20 cellular contexts compared by ENCODE assay signal in the genomic region with DNA sequence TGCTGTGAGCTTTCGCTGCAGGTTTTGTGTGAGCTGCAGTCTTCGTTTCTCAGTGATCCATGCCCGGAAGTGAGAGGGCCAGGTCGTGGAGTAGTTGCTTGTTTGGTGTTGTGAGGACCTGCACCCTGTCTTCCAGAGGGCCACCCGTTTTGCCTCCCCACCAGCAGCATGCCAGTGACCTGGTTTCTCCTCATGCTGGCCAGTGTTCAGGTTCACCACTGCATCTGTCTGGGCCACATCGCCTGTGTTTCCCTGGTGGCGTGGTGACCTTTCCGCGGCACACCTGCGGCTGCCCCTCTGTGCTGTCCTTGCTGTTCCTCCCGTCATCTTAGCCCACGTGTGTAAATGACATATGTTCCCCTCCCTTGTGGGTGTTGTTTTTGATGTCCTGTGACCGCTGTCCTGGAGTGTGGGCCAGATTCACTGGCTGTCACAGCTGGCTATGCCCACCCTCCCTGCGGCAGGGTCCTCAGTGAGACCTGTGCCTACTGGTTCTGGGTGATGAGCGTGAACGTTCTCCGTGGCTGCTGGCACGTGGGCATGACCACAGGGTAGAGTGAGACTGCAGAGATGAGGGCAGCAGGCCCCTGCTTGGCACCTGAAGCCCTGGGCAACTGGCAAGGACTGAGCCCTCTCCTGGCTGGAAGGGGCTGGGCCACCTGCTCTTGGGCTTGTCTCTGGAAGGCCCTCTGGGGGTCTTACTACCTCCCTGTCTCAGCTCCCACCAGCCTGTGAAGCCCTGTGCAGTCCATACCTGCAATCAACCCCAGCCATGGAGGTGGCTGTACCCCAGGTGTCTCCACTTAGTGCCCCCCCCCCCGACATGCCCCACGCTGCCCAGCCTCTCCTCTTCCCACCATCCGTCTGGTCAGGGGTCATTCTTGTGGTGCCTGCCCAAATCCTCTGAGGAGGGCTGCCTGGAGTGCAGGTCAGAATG. TPM values are rescaled to one million over a fixed set of nuclear protein-coding genes. Genes with fewer than 3 reads are reported as not detected.
DNase-seq lines count a peak whose midpoint lies in the region; ATAC-seq, FAIRE-seq and TF ChIP-seq lines count a peak whose summit lies in the region.
"Had no signal": no experiment of that assay in that cellular context is flagged by ENCODE, and none has a peak within 500 bp of the region (broad histone marks: within the 10 kb centered on the region; RNA-seq: fewer than 3 reads in every experiment).

No MANE protein-coding gene starts in this region.

- no peak for TF ChIP-seq CTCF in GM12878 (IDR thresholded peaks at IDR 0.05 in 2 of 3, conservative IDR thresholded peaks at IDR 0.05 in 1 of 3; ENCODE audit: control insufficient read depth in 2 of 3, extremely low read depth in 1 of 3, insufficient read depth in 1 of 3, low read depth in 3 of 3, low read length in 3 of 3)
- TF ChIP-seq CTCF in neural progenitor cell (IDR thresholded peaks at IDR 0.05), result no peak

- peaks cover 10% of the 10 kb centered on the region; the same call in 1 of the 2 replicates for H3K36me3 ChIP-seq in BLaER1
- H3K36me3 ChIP-seq in CD4-positive, alpha-beta memory T cell (ENCODE audit: insufficient read depth, low read length), result peaks cover 3% of the 10 kb centered on the region
- H3K36me3 ChIP-seq in GM12878 (ENCODE audit: control insufficient read depth in 2 of 2, insufficient read depth in 2 of 2, low read length in 1 of 2), result peaks cover 0 to 5% of the 10 kb centered on the region in 2 experiments; a peak in 2 of 4 replicates
- no peaks in the 10 kb centered on the region for H3K36me3 ChIP-seq in neural progenitor cell
- H3K36me3 ChIP-seq: cardiac muscle cell had no signal

- SMC1A ChIA-PET in GM12878 (lab: Charles Lee; ENCODE audit: uncharacterized antibody, unreplicated experiment), result no interaction called here

- H3K9ac ChIP-seq in BLaER1 (peak overlapping the region; percentile 4; the same call in 1 of the 2 replicates), GM12878 (ENCODE audit: control insufficient read depth, insufficient read depth, low read length) (no peak overlapping the region), neural progenitor cell (no peak overlapping the region)

- RAD21 ChIA-PET in GM12878 (lab: Charles Lee; ENCODE audit: unreplicated experiment), result no interaction called here

- no peak for DNase-seq in CD4-positive, alpha-beta memory T cell
- DNase-seq in GM12878 (ENCODE audit: low read depth, low spot score) (no peak), neural progenitor cell (ENCODE audit: low spot score) (no peak), NCI-H748 (lab: John Stamatoyannopoulos, UW; ENCODE audit: unreplicated experiment) (no peak)
- no peak for DNase-seq in stimulated activated naive CD4-positive, alpha-beta T cell (lab: John Stamatoyannopoulos, UW)
- DNase-seq: activated CD8-positive, alpha-beta memory T cell treated with anti-CD3 and anti-CD28 coated beads, Interleukin-2, amount 10 ng/mL, durations not matched to agents 7 days and 5 days; AML-193; DND-41; heart right ventricle; Kasumi-1; NCI-H1105; nephron progenitor cell had no signal

- H2AFZ ChIP-seq in GM12878 (ENCODE audit: control insufficient read depth, low read depth, low read length) (no peak overlapping the region), neural progenitor cell (replicated peaks) (no peak overlapping the region)

- intact Hi-C loops in CD4-positive, alpha-beta memory T cell (cut with micrococcal nuclease), result no loop called here
- intact Hi-C loops in GM12878 (cut with micrococcal nuclease; ENCODE audit: unreplicated experiment), result no loop called here

- in situ Hi-C loops in GM12878 (cut with MboI), result loop anchor here (5.0 kb wide), 1 partner anchor 36 kb away; no protein-coding TSS in a partner anchor

- CTCF ChIA-PET in CD4-positive, alpha-beta memory T cell (lab: Charles Lee; ENCODE audit: partially characterized antibody), result no interaction called here
- CTCF ChIA-PET in GM12878 (lab: Yijun Ruan, JAX), result interaction anchor here (0.8 kb wide), 1 partner anchor 40 kb away, joined by 3 read pairs; no protein-coding TSS in a partner anchor

- H3K27ac ChIP-seq in BLaER1 (0 out of 2 replicates have a peak overlapping the region, but pooled peaks have one; percentile 9), GM12878 (ENCODE audit: control insufficient read depth, insufficient read depth) (no peak overlapping the region), neural progenitor cell (no peak overlapping the region)
- H3K27ac ChIP-seq in CD4-positive, alpha-beta memory T cell (ENCODE audit: low read depth, low read length), result peak overlapping the region; percentile 38
- H3K27ac ChIP-seq: cardiac muscle cell, heart right ventricle, SJSA1, suprapubic skin, vagina had no signal

- ATAC-seq in GM12878 (no peak), GM18867 (IDR thresholded peaks at IDR 0.05; ENCODE audit: unreplicated experiment) (no peak)
- ATAC-seq: activated CD8-positive, alpha-beta memory T cell treated with anti-CD3 and anti-CD28 coated beads, Interleukin-2, amount 10 ng/mL, durations not matched to agents 7 days and 5 days had no signal

- POLR2A ChIA-PET in CD4-positive, alpha-beta memory T cell (lab: Charles Lee; ENCODE audit: partially characterized antibody), result interaction anchor here (4.9 kb wide), 1 partner anchor 8 kb away, joined by 26 read pairs; the partner anchor contains the start of gene IBA57
- POLR2A ChIA-PET in GM12878 (lab: Charles Lee), result no interaction called here

- H3K9me3 ChIP-seq in BLaER1 (no peaks in the 10 kb centered on the region), GM12878 (replicated peaks; ENCODE audit: control insufficient read depth, insufficient read depth, low read length) (no peaks in the 10 kb centered on the region), neural progenitor cell (ENCODE audit: low read depth) (no peaks in the 10 kb centered on the region)
- no peaks in the 10 kb centered on the region for H3K9me3 ChIP-seq in CD4-positive, alpha-beta memory T cell (ENCODE audit: control insufficient read depth in 1 of 2, low read length in 2 of 2)
- H3K9me3 ChIP-seq: heart right ventricle, suprapubic skin, vagina had no signal

- TF ChIP-seq POLR2A in GM12878 (IDR thresholded peaks at IDR 0.05; ENCODE audit: low read depth, low read length), result no peak

- no peaks in the 10 kb centered on the region for H3F3A ChIP-seq in neural progenitor cell (ENCODE audit: low read depth)

- TF ChIP-seq RAD21 in GM12878 (IDR thresholded peaks at IDR 0.05; ENCODE audit: insufficient read depth, low read depth, low read length), result no peak

- no peak for FAIRE-seq in GM12878 (lab: Jason Lieb, UNC)
- FAIRE-seq: GM12891 had no signal

- H3K79me2 ChIP-seq in GM12878 (ENCODE audit: control insufficient read depth, insufficient read depth, low read length) (no peaks in the 10 kb centered on the region), neural progenitor cell (ENCODE audit: low read depth) (peaks cover 17% of the 10 kb centered on the region)

- no peak for TF ChIP-seq EP300 in GM12878 (IDR thresholded peaks at IDR 0.05; ENCODE audit: borderline replicate concordance in 1 of 2, control insufficient read depth in 1 of 2, low read depth in 2 of 2, low read length in 2 of 2)

- H3K4me3 Mint-ChIP-seq in CD4-positive, alpha-beta memory T cell, result no peak overlapping the region
- H3K4me3 Mint-ChIP-seq in neural progenitor cell, result no peak overlapping the region
- H3K4me3 Mint-ChIP-seq: activated CD8-positive, alpha-beta memory T cell treated with anti-CD3 and anti-CD28 coated beads, Interleukin-2, amount 10 ng/mL, durations not matched to agents 7 days and 5 days; nephron progenitor cell had no signal

- 63% methylated on average over 18 of the region's 21 CpGs for WGBS in GM12878 (ENCODE audit: insufficient coverage, insufficient replicate concordance, low lambda C conversion rate, missing lambda C conversion rate)

- H3K4me1 Mint-ChIP-seq in CD4-positive, alpha-beta memory T cell, result peaks cover 11 to 30% (median 21%) of the 10 kb centered on the region in 4 donors
- H3K4me1 Mint-ChIP-seq in neural progenitor cell, result no peaks in the 10 kb centered on the region

- H3K4me1 ChIP-seq in BLaER1 (peaks cover 49% of the 10 kb centered on the region), GM12878 (ENCODE audit: control insufficient read depth, insufficient read depth, low read length) (peaks cover 6% of the 10 kb centered on the region), neural progenitor cell (peaks cover 4% of the 10 kb centered on the region)
- no peaks in the 10 kb centered on the region for H3K4me1 ChIP-seq in CD4-positive, alpha-beta memory T cell (ENCODE audit: insufficient read depth, low read length)
- H3K4me1 ChIP-seq: SJSA1 had no signal

- peaks cover 6 to 10% of the 10 kb centered on the region in 2 donors for H3K36me3 Mint-ChIP-seq in CD4-positive, alpha-beta memory T cell
- peaks cover 6% of the 10 kb centered on the region for H3K36me3 Mint-ChIP-seq in neural progenitor cell
- H3K36me3 Mint-ChIP-seq: activated CD8-positive, alpha-beta memory T cell treated with anti-CD3 and anti-CD28 coated beads, Interleukin-2, amount 10 ng/mL, durations not matched to agents 7 days and 5 days had no signal

- H3K4me3 ChIP-seq in BLaER1 (no peak overlapping the region), GM12878 (no peak overlapping the region), neural progenitor cell (no peak overlapping the region)
- H3K4me3 ChIP-seq in CD4-positive, alpha-beta memory T cell (ENCODE audit: low read length in 2 of 2), result no peak overlapping the region
- H3K4me3 ChIP-seq: cardiac muscle cell, heart right ventricle, SJSA1, suprapubic skin, vagina had no signal

- no peaks in the 10 kb centered on the region for H3K27me3 ChIP-seq in BLaER1
- no peaks in the 10 kb centered on the region for H3K27me3 ChIP-seq in CD4-positive, alpha-beta memory T cell (ENCODE audit: insufficient read depth, low read length)
- H3K27me3 ChIP-seq in GM12878 (replicated peaks in 1 of 2; ENCODE audit: control insufficient read depth in 2 of 2, insufficient read depth in 2 of 2, low read length in 1 of 2), result no peaks in the 10 kb centered on the region
- H3K27me3 ChIP-seq in neural progenitor cell, result no peaks in the 10 kb centered on the region
- H3K27me3 ChIP-seq: cardiac muscle cell, heart right ventricle, SJSA1, suprapubic skin, vagina had no signal

- no peak overlapping the region for H3K4me2 ChIP-seq in BLaER1
- H3K4me2 ChIP-seq in GM12878 (ENCODE audit: control insufficient read depth, insufficient read depth), result peak overlapping the region; percentile 30
- H3K4me2 ChIP-seq in neural progenitor cell, result no peak overlapping the region

- peaks cover 0 to 2% (median 0%) of the 10 kb centered on the region in 8 donors for H3K9me3 Mint-ChIP-seq in CD4-positive, alpha-beta memory T cell
- H3K9me3 Mint-ChIP-seq in neural progenitor cell, result no peaks in the 10 kb centered on the region
- H3K9me3 Mint-ChIP-seq: nephron progenitor cell had no signal

- H3K27ac Mint-ChIP-seq in CD4-positive, alpha-beta memory T cell, result peak overlapping the region in 6 of 7 donors; percentile 38 to 96 (median 60)
- peak overlapping the region; percentile 82 for H3K27ac Mint-ChIP-seq in neural progenitor cell
- H3K27ac Mint-ChIP-seq: activated CD8-positive, alpha-beta memory T cell treated with anti-CD3 and anti-CD28 coated beads, Interleukin-2, amount 10 ng/mL, durations not matched to agents 7 days and 5 days; nephron progenitor cell had no signal

- no peaks in the 10 kb centered on the region for H3K27me3 Mint-ChIP-seq in CD4-positive, alpha-beta memory T cell
- no peaks in the 10 kb centered on the region for H3K27me3 Mint-ChIP-seq in neural progenitor cell (ENCODE audit: insufficient read depth, low read depth)
- H3K27me3 Mint-ChIP-seq: activated CD8-positive, alpha-beta memory T cell treated with anti-CD3 and anti-CD28 coated beads, Interleukin-2, amount 10 ng/mL, durations not matched to agents 7 days and 5 days; progenitor cell of endocrine pancreas had no signal

- BruUV-seq in GM12878 (replicated peaks; lab: Mats Ljungman, UMichigan), result no TSS peak

- H4K20me1 ChIP-seq in BLaER1 (peaks cover 60% of the 10 kb centered on the region), GM12878 (ENCODE audit: control insufficient read depth, insufficient read depth) (no peaks in the 10 kb centered on the region), neural progenitor cell (ENCODE audit: low read depth) (peaks cover 22% of the 10 kb centered on the region)

RNA-seq across cellular contexts. Expression of gene IBA57, which starts 7.3 kb away (rescaled TPM):
- total RNA-seq in CD4-positive, alpha-beta memory T cell, result 10 to 100 TPM; 10.9 to 12.0 TPM
- polyA plus RNA-seq in CD4-positive, alpha-beta memory T cell, result 1 to 10 TPM; 1.3 to 2.9 TPM
- 3.6 and 5.1 TPM in 2 replicates for total RNA-seq in GM12878 (2013; cell fraction: nucleolus; rRNA removed)
- total RNA-seq in GM12878 (2014; rRNA removed), result 6.0 and 6.9 TPM in 2 replicates
- 1.3 and 1.5 TPM in 2 replicates for total RNA-seq in GM12878 (2014; rRNA removed; fragmentation: Illumina TruSeq; extraction: Trizol)
- 6.9 and 8.5 TPM in 2 replicates for total RNA-seq in GM12878 (2021)
- 2.1 TPM for polyA plus RNA-seq in GM12878 (2011; ENCODE audit: low read depth)
- polyA plus RNA-seq in GM12878 (2011; rRNA removed), result 1.4 and 2.9 TPM in 2 replicates
- 3.5 and 8.3 TPM in 2 replicates for polyA plus RNA-seq in GM12878 (2011; cell fraction: cytosol; rRNA removed)
- polyA plus RNA-seq in GM12878 (2011; cell fraction: nucleus; rRNA removed), result 5.4 and 7.1 TPM in 2 replicates
- polyA plus RNA-seq in GM12878 (2012), result 2.0 and 3.3 TPM in 2 replicates
- 1.2 and 1.3 TPM in 2 replicates for polyA plus RNA-seq in GM12878 (2014; fragmentation: Illumina TruSeq; extraction: Trizol)
- polyA plus RNA-seq in GM12878 (2014; fragmentation: Nextera tagmentation; extraction: Ambion mirVana), result under 1 TPM; 0.51 to 0.60 TPM
- polyA plus RNA-seq in GM12878 (2014; rRNA removed), result 4.6 and 6.7 TPM in 2 replicates
- polyA plus RNA-seq in GM12878 (2016; fragmentation: Nextera tagmentation; extraction: Ambion mirVana), result 1 to 10 TPM; 6.0 to 8.6 TPM
- 2.0 and 5.2 TPM in 2 replicates for polyA minus RNA-seq in GM12878 (2011; rRNA and poly(A)+ RNA removed)
- polyA minus RNA-seq in GM12878 (2011; cell fraction: cytosol; rRNA and poly(A)+ RNA removed), result 0.83 and 2.3 TPM in 2 replicates
- polyA minus RNA-seq in GM12878 (2011; cell fraction: nucleus; rRNA and poly(A)+ RNA removed), result 1.8 and 3.3 TPM in 2 replicates
- 2.2 and 6.7 TPM in 2 replicates for total RNA-seq in neural progenitor cell (ENCODE audit: low replicate concordance)

RNA-seq across cellular contexts. Expression of gene GJC2, which starts 23.1 kb away (rescaled TPM):
- under 1 TPM; 0.61 to 0.80 TPM for total RNA-seq in CD4-positive, alpha-beta memory T cell
- not detected for polyA plus RNA-seq in CD4-positive, alpha-beta memory T cell
- total RNA-seq in GM12878 (2013; cell fraction: nucleolus; rRNA removed), result 0.27 and 0.65 TPM in 2 replicates
- total RNA-seq in GM12878 (2014; rRNA removed) (0.06 and 0.11 TPM in 2 replicates), GM12878 (2014; rRNA removed; fragmentation: Illumina TruSeq; extraction: Trizol) (0.09 TPM in 2 replicates), GM12878 (2021) (0.44 TPM in 1 of 2 replicates, not detected in the other), neural progenitor cell (ENCODE audit: low replicate concordance) (0.25 TPM in 1 of 2 replicates, not detected in the other)
- polyA plus RNA-seq in GM12878 (2011; ENCODE audit: low read depth), result not detected
- polyA plus RNA-seq in GM12878 (2011; rRNA removed) (0.03 and 0.04 TPM in 2 replicates), GM12878 (2014; fragmentation: Illumina TruSeq; extraction: Trizol) (0.04 TPM in 1 of 2 replicates, not detected in the other), GM12878 (2014; fragmentation: Nextera tagmentation; extraction: Ambion mirVana) (not detected), GM12878 (2014; rRNA removed) (0.26 and 0.32 TPM in 2 replicates), GM12878 (2016; fragmentation: Nextera tagmentation; extraction: Ambion mirVana) (not detected)
- 0.06 and 0.07 TPM in 2 replicates for polyA plus RNA-seq in GM12878 (2011; cell fraction: cytosol; rRNA removed)
- 0.24 and 0.51 TPM in 2 replicates for polyA plus RNA-seq in GM12878 (2011; cell fraction: nucleus; rRNA removed)
- 0.15 and 0.22 TPM in 2 replicates for polyA plus RNA-seq in GM12878 (2012)
- polyA minus RNA-seq in GM12878 (2011; rRNA and poly(A)+ RNA removed), result 0.21 TPM in 1 of 2 replicates, not detected in the other
- polyA minus RNA-seq in GM12878 (2011; cell fraction: cytosol; rRNA and poly(A)+ RNA removed), result not detected in 2 replicates
- 0.24 and 0.96 TPM in 2 replicates for polyA minus RNA-seq in GM12878 (2011; cell fraction: nucleus; rRNA and poly(A)+ RNA removed)

RNA-seq across cellular contexts. Expression of gene GUK1, which starts 32.8 kb away (rescaled TPM):
- 100 to 1,000 TPM; 179 to 185 TPM for total RNA-seq in CD4-positive, alpha-beta memory T cell
- polyA plus RNA-seq in CD4-positive, alpha-beta memory T cell, result 100 to 1,000 TPM; 382 to 488 TPM
- total RNA-seq in GM12878 (2013; cell fraction: nucleolus; rRNA removed), result 142 and 146 TPM in 2 replicates
- 214 and 235 TPM in 2 replicates for total RNA-seq in GM12878 (2014; rRNA removed)
- 82.0 and 98.3 TPM in 2 replicates for total RNA-seq in GM12878 (2014; rRNA removed; fragmentation: Illumina TruSeq; extraction: Trizol)
- 183 and 195 TPM in 2 replicates for total RNA-seq in GM12878 (2021)
- 101 TPM for polyA plus RNA-seq in GM12878 (2011; ENCODE audit: low read depth)
- polyA plus RNA-seq in GM12878 (2011; rRNA removed), result 107 and 224 TPM in 2 replicates
- 381 and 606 TPM in 2 replicates for polyA plus RNA-seq in GM12878 (2011; cell fraction: cytosol; rRNA removed)
- polyA plus RNA-seq in GM12878 (2011; cell fraction: nucleus; rRNA removed), result 634 and 756 TPM in 2 replicates
- 190 and 243 TPM in 2 replicates for polyA plus RNA-seq in GM12878 (2012)
- 4.2 and 28.9 TPM in 2 replicates for polyA plus RNA-seq in GM12878 (2014; fragmentation: Illumina TruSeq; extraction: Trizol)
- polyA plus RNA-seq in GM12878 (2014; fragmentation: Nextera tagmentation; extraction: Ambion mirVana), result 10 to 100 TPM in 1 of 2 experiments, 1 to 10 TPM in 1; 6.3 to 39.2 TPM
- polyA plus RNA-seq in GM12878 (2014; rRNA removed), result 227 and 264 TPM in 2 replicates
- 100 to 1,000 TPM; 349 to 357 TPM for polyA plus RNA-seq in GM12878 (2016; fragmentation: Nextera tagmentation; extraction: Ambion mirVana)
- polyA minus RNA-seq in GM12878 (2011; rRNA and poly(A)+ RNA removed), result 103 and 217 TPM in 2 replicates
- polyA minus RNA-seq in GM12878 (2011; cell fraction: cytosol; rRNA and poly(A)+ RNA removed), result 59.5 and 69.8 TPM in 2 replicates
- 116 and 141 TPM in 2 replicates for polyA minus RNA-seq in GM12878 (2011; cell fraction: nucleus; rRNA and poly(A)+ RNA removed)
- 87.7 and 119 TPM in 2 replicates for total RNA-seq in neural progenitor cell (ENCODE audit: low replicate concordance)

RNA-seq across cellular contexts. Expression of gene OBSCN, which starts 35.0 kb away (rescaled TPM):
- total RNA-seq in CD4-positive, alpha-beta memory T cell, result 10 to 100 TPM; 76.0 to 91.4 TPM
- polyA plus RNA-seq in CD4-positive, alpha-beta memory T cell, result 1 to 10 TPM in 1 of 2 donors, under 1 TPM in 1; 0.19 to 3.5 TPM
- 4.8 and 6.7 TPM in 2 replicates for total RNA-seq in GM12878 (2013; cell fraction: nucleolus; rRNA removed)
- total RNA-seq in GM12878 (2014; rRNA removed) (0.11 and 0.34 TPM in 2 replicates), GM12878 (2014; rRNA removed; fragmentation: Illumina TruSeq; extraction: Trizol) (0.04 and 0.05 TPM in 2 replicates), GM12878 (2021) (0.11 and 0.36 TPM in 2 replicates), neural progenitor cell (ENCODE audit: low replicate concordance) (5.1 and 14.9 TPM in 2 replicates)
- 0.04 TPM for polyA plus RNA-seq in GM12878 (2011; ENCODE audit: low read depth)
- polyA plus RNA-seq in GM12878 (2011; rRNA removed) (0.07 and 0.18 TPM in 2 replicates), GM12878 (2014; fragmentation: Illumina TruSeq; extraction: Trizol) (0.03 TPM in 1 of 2 replicates, not detected in the other), GM12878 (2014; fragmentation: Nextera tagmentation; extraction: Ambion mirVana) (not detected), GM12878 (2014; rRNA removed) (0.01 and 0.30 TPM in 2 replicates), GM12878 (2016; fragmentation: Nextera tagmentation; extraction: Ambion mirVana) (under 1 TPM; 0.06 to 0.09 TPM)
- 0.48 and 0.49 TPM in 2 replicates for polyA plus RNA-seq in GM12878 (2011; cell fraction: cytosol; rRNA removed)
- 1.3 and 2.0 TPM in 2 replicates for polyA plus RNA-seq in GM12878 (2011; cell fraction: nucleus; rRNA removed)
- polyA plus RNA-seq in GM12878 (2012), result 0.18 and 1.00 TPM in 2 replicates
- 0.37 and 0.93 TPM in 2 replicates for polyA minus RNA-seq in GM12878 (2011; rRNA and poly(A)+ RNA removed)
- polyA minus RNA-seq in GM12878 (2011; cell fraction: cytosol; rRNA and poly(A)+ RNA removed), result 0.21 and 0.27 TPM in 2 replicates
- 0.48 and 0.86 TPM in 2 replicates for polyA minus RNA-seq in GM12878 (2011; cell fraction: nucleus; rRNA and poly(A)+ RNA removed)

Comparison
In these comparisons a context has a peak if more than half of its experiments do, and no peak if none do; other contexts are left out.
1. H3K27ac ChIP-seq: peak in BLaER1 (single experiment) and CD4-positive, alpha-beta memory T cell (single experiment); none in GM12878 (single experiment) and neural progenitor cell (single experiment).